In genomic region chr6:36605560-36606391, GRCh38 we compare ENCODE assay signal across 7 cellular contexts. TPM values are rescaled to one million over a fixed set of nuclear protein-coding genes. Genes with fewer than 3 reads are reported as not detected.
DNase-seq lines count a peak whose midpoint lies in the region; ATAC-seq, FAIRE-seq and TF ChIP-seq lines count a peak whose summit lies in the region.

No MANE protein-coding gene starts in this region.

- ATAC-seq in SK-N-SH treated with all-trans-retinoic acid at 6 μM for 48 hours: peak; percentile 20
- no peak for ATAC-seq in GM21526 (IDR thresholded peaks at IDR 0.05; ENCODE audit: low FRiP score, unreplicated experiment)

- intact Hi-C loops in sigmoid colon (cut with DNase I) (no loop called here), kidney (cut with DNase I) (no loop called here)

- peak; percentile 22 for TF ChIP-seq CTCF in GM12864 (IDR thresholded peaks at IDR 0.05; ENCODE audit: low read depth, low read length, missing control alignments)
- peak; percentile 12 for TF ChIP-seq CTCF in epithelial cell of esophagus (IDR thresholded peaks at IDR 0.05; ENCODE audit: insufficient read depth, low read depth, low read length, missing control alignments)
- TF ChIP-seq CTCF in sigmoid colon (IDR thresholded peaks at IDR 0.05): peak in 2 of 4 experiments; percentile 27 to 38
- TF ChIP-seq CTCF in kidney (IDR thresholded peaks at IDR 0.05; ENCODE audit: borderline replicate concordance, extremely low read depth, insufficient read depth): no peak

- peaks cover 0 to 87% (median 75%) of the 10 kb centered on the region in 4 donors for H3K4me1 ChIP-seq in sigmoid colon
- peaks cover 0 to 7% of the 10 kb centered on the region in 2 donors for H3K4me1 ChIP-seq in kidney (ENCODE audit: control insufficient read depth in 1 of 2, insufficient read depth in 1 of 2, low read depth in 1 of 2, low read length in 2 of 2)

- H3K4me3 ChIP-seq in GM12864 (ENCODE audit: low read depth, low read length) (no peak overlapping the region), epithelial cell of esophagus (ENCODE audit: low read length) (no peak overlapping the region), sigmoid colon (no peak overlapping the region), kidney (ENCODE audit: low read length in 2 of 2) (no peak overlapping the region)

- peak in 1 of 4 donors; percentile 7 for TF ChIP-seq EP300 in sigmoid colon (IDR thresholded peaks at IDR 0.05)

- H3K27ac ChIP-seq in sigmoid colon: peak overlapping the region; percentile 53 to 77 (median 67)
- no peak overlapping the region for H3K27ac ChIP-seq in kidney (ENCODE audit: low read depth in 2 of 2, low read length in 2 of 2)

- DNase-seq in GM12864 (ENCODE audit: low read depth): no peak
- DNase-seq in epithelial cell of esophagus (ENCODE audit: low read depth): no peak
- peak; percentile 68 for DNase-seq in sigmoid colon
- no peak for DNase-seq in NCI-H1694 (lab: John Stamatoyannopoulos, UW)
- no peak for DNase-seq in kidney

- no peak for FAIRE-seq in kidney (lab: Jason Lieb, UNC)

- TF ChIP-seq POLR2A in sigmoid colon (IDR thresholded peaks at IDR 0.05): no peak

- WGBS in sigmoid colon, 2 donors: 76 to 86% methylated on average over 7 of the region's 7 CpGs

- no peak overlapping the region for H3K9ac ChIP-seq in kidney (ENCODE audit: low read length in 2 of 2)

- H3K9me3 ChIP-seq in sigmoid colon: no peaks in the 10 kb centered on the region
- no peaks in the 10 kb centered on the region for H3K9me3 ChIP-seq in kidney (ENCODE audit: control insufficient read depth in 1 of 2, low read length in 2 of 2)

- no peaks in the 10 kb centered on the region for H3K27me3 ChIP-seq in sigmoid colon

- H3K36me3 ChIP-seq in sigmoid colon (peaks cover 32 to 94% (median 52%) of the 10 kb centered on the region in 4 donors), kidney (ENCODE audit: control insufficient read depth in 1 of 2, insufficient read depth in 2 of 2, low read length in 2 of 2) (peaks cover 37 to 69% of the 10 kb centered on the region in 2 donors)

TF ChIP-seq in SK-N-SH treated with all-trans-retinoic acid at 6 μM for 48 hours, 23 proteins besides CTCF, POLR2A, EP300 and RAD21:
- TF ChIP-seq ESRRG (CRISPR knock-in tag; IDR thresholded peaks at IDR 0.05) (no peak), CREB5 (CRISPR knock-in tag; IDR thresholded peaks at IDR 0.05; ENCODE audit: low read depth) (no peak), TSHZ2 (CRISPR knock-in tag; IDR thresholded peaks at IDR 0.05) (no peak), ISL1 (CRISPR knock-in tag; IDR thresholded peaks at IDR 0.05) (no peak), CSDC2 (CRISPR knock-in tag; IDR thresholded peaks at IDR 0.05) (no peak), ZFP30 (CRISPR knock-in tag; IDR thresholded peaks at IDR 0.05) (no peak), PPARA (CRISPR knock-in tag; IDR thresholded peaks at IDR 0.05; ENCODE audit: borderline replicate concordance) (no peak), SNAI2 (CRISPR knock-in tag; IDR thresholded peaks at IDR 0.05) (no peak), PATZ1 (CRISPR knock-in tag; IDR thresholded peaks at IDR 0.05; ENCODE audit: borderline replicate concordance) (no peak; the same call in 1 of the 2 replicates), ZNF8 (CRISPR knock-in tag; IDR thresholded peaks at IDR 0.05) (no peak), CSRNP3 (CRISPR knock-in tag; IDR thresholded peaks at IDR 0.05) (no peak; the same call in 1 of the 2 replicates), ZNF70 (CRISPR knock-in tag; IDR thresholded peaks at IDR 0.05) (no peak), TOX (CRISPR knock-in tag; IDR thresholded peaks at IDR 0.05; ENCODE audit: borderline replicate concordance) (no peak), ZNF565 (CRISPR knock-in tag; conservative IDR thresholded peaks at IDR 0.05; ENCODE audit: low read depth) (no peak), TCF4 (CRISPR knock-in tag; IDR thresholded peaks at IDR 0.05; ENCODE audit: borderline replicate concordance) (no peak), OSR1 (CRISPR knock-in tag; IDR thresholded peaks at IDR 0.05) (no peak), GLIS3 (CRISPR knock-in tag; IDR thresholded peaks at IDR 0.05) (no peak)

RNA-seq across cellular contexts. Expression of gene SRSF3, which starts 11.6 kb away (rescaled TPM):
- total RNA-seq in sigmoid colon (100 to 1,000 TPM; 101 to 168 (median 122) TPM), kidney (257 TPM)
- polyA plus RNA-seq in sigmoid colon (100 to 1,000 TPM; 144 to 292 (median 165) TPM), kidney (ENCODE audit: insufficient read depth, low read depth, low replicate concordance) (222 TPM)

RNA-seq across cellular contexts. Expression of gene STK38, which starts 58.5 kb away (rescaled TPM):
- total RNA-seq in sigmoid colon (10 to 100 TPM; 25.8 to 46.3 (median 33.1) TPM), kidney (30.4 TPM)
- polyA plus RNA-seq in sigmoid colon (10 to 100 TPM; 33.6 to 47.8 (median 42.1) TPM), kidney (ENCODE audit: insufficient read depth, low read depth, low replicate concordance) (21.3 TPM)

Comparison
In these comparisons a context has a peak if more than half of its experiments do, and no peak if none do; other contexts are left out.
1. H3K27ac ChIP-seq: peak in sigmoid colon (4 of 4); none in kidney (0 of 2).